ENCODE assay signal across 13 cellular contexts in genomic region chr15:35697549-35698299, GRCh38.
A peak's percentile ranks its signal among the peaks of the same experiment; 100 is the strongest.
DNase-seq lines count a peak whose midpoint lies in the region; ATAC-seq and TF ChIP-seq lines count a peak whose summit lies in the region.
"Had no signal": no experiment of that assay in that cellular context is flagged by ENCODE, and none has a peak within 500 bp of the region (broad histone marks: within the 10 kb centered on the region; RNA-seq: fewer than 3 reads in every experiment).

No MANE protein-coding gene starts in this region.

- 0 out of 2 replicates have a peak, but pooled peaks have one; percentile 16 for TF ChIP-seq CTCF in LNCAP (IDR thresholded peaks at IDR 0.05)
- no peak for TF ChIP-seq CTCF in natural killer cell (IDR thresholded peaks at IDR 0.05)

- no peaks in the 10 kb centered on the region for H3K27me3 Mint-ChIP-seq in T-helper 2 cell treated with Interferon-gamma antibody and Interleukin-4, amounts not matched to agents 5 μg/mL and 100 μg/mL, for 36 hours (ENCODE audit: low read depth)
- H3K27me3 Mint-ChIP-seq in natural killer cell (ENCODE audit: low read depth in 2 of 2), result no peaks in the 10 kb centered on the region

- no peak overlapping the region for H3K4me3 Mint-ChIP-seq in T-helper 2 cell treated with Interferon-gamma antibody and Interleukin-4, amounts not matched to agents 5 μg/mL and 100 μg/mL, for 36 hours
- H3K4me3 Mint-ChIP-seq in natural killer cell, result no peak overlapping the region

- peak; percentile 41 for DNase-seq in AG08396 (ENCODE audit: low spot score)
- peak; percentile 86 to 98 for DNase-seq in dermis microvascular lymphatic vessel endothelial cell (ENCODE audit: low read depth in 2 of 2)
- peak; percentile 88 to 98 for DNase-seq in lung microvascular endothelial cell (ENCODE audit: low read depth in 2 of 2)
- no peak for DNase-seq in T-helper 2 cell treated with Interferon-gamma antibody and Interleukin-4, amounts not matched to agents 5 μg/mL and 100 μg/mL, for 36 hours (ENCODE audit: low spot score)
- DNase-seq in natural killer cell, result no peak
- DNase-seq: activated CD4-positive, alpha-beta T cell treated with anti-CD3 and anti-CD28 coated beads, Interleukin-2, amount 50 U/mL, for 48 hours; DND-41; NCI-H2171; sigmoid colon; testis had no signal

- H3K27ac Mint-ChIP-seq in T-helper 2 cell treated with Interferon-gamma antibody and Interleukin-4, amounts not matched to agents 5 μg/mL and 100 μg/mL, for 36 hours, result no peak overlapping the region
- H3K27ac Mint-ChIP-seq in natural killer cell, result no peak overlapping the region

- intact Hi-C loops in natural killer cell (cut with micrococcal nuclease), result no loop called here

- H3K4me1 Mint-ChIP-seq in T-helper 2 cell treated with Interferon-gamma antibody and Interleukin-4, amounts not matched to agents 5 μg/mL and 100 μg/mL, for 36 hours (ENCODE audit: low read depth), result no peaks in the 10 kb centered on the region
- no peaks in the 10 kb centered on the region for H3K4me1 Mint-ChIP-seq in natural killer cell

- H3K36me3 Mint-ChIP-seq in T-helper 2 cell treated with Interferon-gamma antibody and Interleukin-4, amounts not matched to agents 5 μg/mL and 100 μg/mL, for 36 hours (ENCODE audit: low read depth), result no peaks in the 10 kb centered on the region
- H3K36me3 Mint-ChIP-seq in natural killer cell, result no peaks in the 10 kb centered on the region

- H3K9me3 Mint-ChIP-seq in T-helper 2 cell treated with Interferon-gamma antibody and Interleukin-4, amounts not matched to agents 5 μg/mL and 100 μg/mL, for 36 hours, result no peaks in the 10 kb centered on the region
- H3K9me3 Mint-ChIP-seq in natural killer cell, result peaks cover 0 to 3% of the 10 kb centered on the region in 2 donors

- no peak for ATAC-seq in activated CD4-positive, CD25-positive, alpha-beta regulatory T cell treated with anti-CD3 and anti-CD28 coated beads, Interleukin-2, amount 50 U/mL, for 24 hours
- no peak for ATAC-seq in GM19324 (IDR thresholded peaks at IDR 0.05; ENCODE audit: low FRiP score, unreplicated experiment)
- no peak for ATAC-seq in natural killer cell

Comparison
In these comparisons a context has a peak if more than half of its experiments do, and no peak if none do; other contexts are left out.
1. DNase-seq: peak in AG08396 (single experiment), dermis microvascular lymphatic vessel endothelial cell (2 of 2) and lung microvascular endothelial cell (2 of 2); none in T-helper 2 cell treated with Interferon-gamma antibody and Interleukin-4, amounts not matched to agents 5 μg/mL and 100 μg/mL, for 36 hours (single experiment) and natural killer cell (single experiment).